Comparison of ENCODE assay signal across 7 cellular contexts in genomic region chr2:89199453-89200246, GRCh38.
DNase-seq lines count a peak whose midpoint lies in the region; ATAC-seq and TF ChIP-seq lines count a peak whose summit lies in the region.
"Not testable (repeated sequence)": the region's sequence is repeated elsewhere in the genome, so short reads cannot be mapped to it uniquely, and the experiment has no call there.

No MANE protein-coding gene starts in this region.

- H3K27ac Mint-ChIP-seq in activated T-helper 2 cell treated with anti-CD3 and anti-CD28 coated beads, Interferon-gamma antibody, Interleukin-2, Interleukin-4, amounts not matched to agents 10 μg/mL and 5 μg/mL and 100 μg/mL, durations not matched to agents 14 hours and 24 hours and 36 hours = not testable (repeated sequence)
- H3K27ac Mint-ChIP-seq in naive B cell = peak overlapping the region in 1 of 6 donors; percentile 69

- H3K4me1 Mint-ChIP-seq in activated T-helper 2 cell treated with anti-CD3 and anti-CD28 coated beads, Interferon-gamma antibody, Interleukin-2, Interleukin-4, amounts not matched to agents 10 μg/mL and 5 μg/mL and 100 μg/mL, durations not matched to agents 14 hours and 24 hours and 36 hours (ENCODE audit: low read depth) = peaks cover 12% of the 10 kb centered on the region
- H3K4me1 Mint-ChIP-seq in naive B cell = peaks cover 12 to 23% (median 16%) of the 10 kb centered on the region in 3 donors

- H3K36me3 Mint-ChIP-seq in activated T-helper 2 cell treated with anti-CD3 and anti-CD28 coated beads, Interferon-gamma antibody, Interleukin-2, Interleukin-4, amounts not matched to agents 10 μg/mL and 5 μg/mL and 100 μg/mL, durations not matched to agents 14 hours and 24 hours and 36 hours (ENCODE audit: low read depth); naive B cell: not testable (repeated sequence)

- H3K4me3 Mint-ChIP-seq in activated T-helper 2 cell treated with anti-CD3 and anti-CD28 coated beads, Interferon-gamma antibody, Interleukin-2, Interleukin-4, amounts not matched to agents 10 μg/mL and 5 μg/mL and 100 μg/mL, durations not matched to agents 14 hours and 24 hours and 36 hours (ENCODE audit: low read depth); naive B cell: not testable (repeated sequence)

- H3K9me3 Mint-ChIP-seq in activated T-helper 2 cell treated with anti-CD3 and anti-CD28 coated beads, Interferon-gamma antibody, Interleukin-2, Interleukin-4, amounts not matched to agents 10 μg/mL and 5 μg/mL and 100 μg/mL, durations not matched to agents 14 hours and 24 hours and 36 hours = peaks cover 11% of the 10 kb centered on the region
- not testable (repeated sequence) for H3K9me3 Mint-ChIP-seq in naive B cell

- TF ChIP-seq CTCF in NB4 (IDR thresholded peaks at IDR 0.05; ENCODE audit: low read depth, low read length); fibroblast of mammary gland (conservative IDR thresholded peaks at IDR 0.05; ENCODE audit: control insufficient read depth, insufficient read depth, low read depth, low read length): not testable (repeated sequence)

- intact Hi-C loops in activated T-helper 2 cell treated with anti-CD3 and anti-CD28 coated beads, Interferon-gamma antibody, Interleukin-2, Interleukin-4, amounts not matched to agents 10 μg/mL and 5 μg/mL and 100 μg/mL, durations not matched to agents 14 hours and 24 hours and 36 hours (cut with micrococcal nuclease) = not testable (repeated sequence)

- not testable (repeated sequence) for H3K4me3 ChIP-seq in Jurkat, Clone E6-1 (ENCODE audit: low read length); NB4 (ENCODE audit: low read depth, low read length); fibroblast of mammary gland (ENCODE audit: control insufficient read depth, low read depth, low read length)

- not testable (repeated sequence) for TF ChIP-seq POLR2A in NB4 (IDR thresholded peaks at IDR 0.05; ENCODE audit: extremely low read depth, insufficient read length)

- DNase-seq in Jurkat, Clone E6-1 (ENCODE audit: low read depth, low spot score) = peak; percentile 28
- peak; percentile 74 for DNase-seq in NB4 (ENCODE audit: low read depth)
- peak; percentile 57 for DNase-seq in T1000 (lab: John Stamatoyannopoulos, UW)
- peak; percentile 9 for DNase-seq in activated T-helper 2 cell treated with anti-CD3 and anti-CD28 coated beads, Interferon-gamma antibody, Interleukin-2, Interleukin-4, amounts not matched to agents 10 μg/mL and 5 μg/mL and 100 μg/mL, durations not matched to agents 14 hours and 24 hours and 36 hours (ENCODE audit: low spot score)
- DNase-seq in fibroblast of mammary gland (ENCODE audit: low read depth) = peak; percentile 24
- not testable (repeated sequence) for DNase-seq in naive B cell

- ATAC-seq in GM18868 (IDR thresholded peaks at IDR 0.05; ENCODE audit: unreplicated experiment) = peak; percentile 47
- ATAC-seq in naive B cell (ENCODE audit: low read depth in 2 of 2) = peak; percentile 17 to 36

- not testable (repeated sequence) for H3K27me3 Mint-ChIP-seq in activated T-helper 2 cell treated with anti-CD3 and anti-CD28 coated beads, Interferon-gamma antibody, Interleukin-2, Interleukin-4, amounts not matched to agents 10 μg/mL and 5 μg/mL and 100 μg/mL, durations not matched to agents 14 hours and 24 hours and 36 hours (ENCODE audit: low read depth); naive B cell
